1 cellular context compared by ENCODE assay signal in genomic region chr17:42323268-42323773, GRCh38.
TF ChIP-seq lines count a peak whose summit lies in the region.

No MANE protein-coding gene starts in this region.

TF ChIP-seq in endothelial cell of umbilical vein, 7 proteins besides CTCF, POLR2A, EP300 and RAD21:
- TF ChIP-seq JUN (IDR thresholded peaks at IDR 0.05; ENCODE audit: borderline replicate concordance, insufficient read depth, insufficient read length, low read depth) (no peak), GATA2 (IDR thresholded peaks at IDR 0.05; ENCODE audit: insufficient read depth, insufficient read length, low read depth, low read length) (no peak), MYC (IDR thresholded peaks at IDR 0.05; ENCODE audit: low read depth, low read length) (no peak), POLR2AphosphoS5 (IDR thresholded peaks at IDR 0.05; ENCODE audit: insufficient read depth, low read depth, low read length) (no peak), EZH2 (IDR thresholded peaks at IDR 0.05; ENCODE audit: borderline replicate concordance, low read depth, low read length, severe bottlenecking) (no peak), MAX (IDR thresholded peaks at IDR 0.05; ENCODE audit: insufficient read depth, insufficient read length) (no peak)
